29 cellular contexts compared by ENCODE assay signal in the genomic region with DNA sequence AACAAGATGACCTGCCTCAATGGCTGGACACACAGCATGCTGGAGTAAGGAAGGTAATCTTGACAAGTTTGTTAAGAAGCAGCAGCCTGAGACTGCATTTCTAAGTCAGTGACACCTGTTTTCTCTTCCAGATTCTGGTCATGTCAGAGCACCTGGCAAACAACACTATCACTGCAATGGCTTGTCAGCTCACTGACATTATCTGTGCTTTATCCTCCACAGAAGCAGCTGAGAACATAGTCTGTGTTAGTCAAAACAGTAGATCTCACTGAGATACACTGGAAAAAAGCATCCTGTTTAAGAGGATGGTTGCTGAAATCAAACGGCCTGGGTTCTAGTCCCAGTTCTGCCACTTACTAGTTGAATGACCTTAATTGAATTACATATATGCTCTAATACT.
"Had no signal": no experiment of that assay in that cellular context is flagged by ENCODE, and none has a peak within 500 bp of the region (broad histone marks: within the 10 kb centered on the region; RNA-seq: fewer than 3 reads in every experiment).

No MANE protein-coding gene starts in this region.

- H3K9ac ChIP-seq: neural progenitor cell, parathyroid adenoma had no signal

- H3K27ac Mint-ChIP-seq: natural killer cell treated with Interleukin-12 subunit alpha and Interleukin-12 subunit beta and Interleukin-15 and Interleukin-18, amount 100 ng/mL, for 72 hours; nephron progenitor cell; progenitor cell of endocrine pancreas; stimulated activated effector memory CD8-positive, alpha-beta T cell treated with anti-CD3 and anti-CD28 coated beads, Interleukin-12 subunit alpha, Interleukin-12 subunit beta, amount 100 ng/mL, for 72 hours; stimulated activated naive B cell treated with anti-CD40 and anti-IgM and Interleukin-4, amounts not matched to agents 10 μg/mL and 1 μg/mL and 100 μg/mL, for 72 hours; stimulated activated naive CD8-positive, alpha-beta T cell treated with anti-CD3 and anti-CD28 coated beads, Interleukin-15, Interleukin-2, amounts not matched to agents 100 ng/mL and 50 ng/mL, for 24 hours had no signal

- H3K9me3 ChIP-seq: ovary, psoas muscle, right lobe of liver, sigmoid colon, stomach, thoracic aorta, thyroid gland, tibial nerve, upper lobe of left lung, vagina had no signal

- H3K79me2 ChIP-seq: parathyroid adenoma had no signal

- H3K4me2 ChIP-seq: neural progenitor cell had no signal

- H3K4me1 ChIP-seq: neural progenitor cell, parathyroid adenoma, psoas muscle, right lobe of liver, sigmoid colon, stomach, thyroid gland, tibial nerve, upper lobe of left lung, vagina had no signal

- H3K36me3 Mint-ChIP-seq: natural killer cell treated with Interleukin-12 subunit alpha and Interleukin-12 subunit beta and Interleukin-15 and Interleukin-18, amount 100 ng/mL, for 72 hours; stimulated activated effector memory CD8-positive, alpha-beta T cell treated with anti-CD3 and anti-CD28 coated beads, Interleukin-12 subunit alpha, Interleukin-12 subunit beta, amount 100 ng/mL, for 72 hours; stimulated activated naive B cell treated with anti-CD40 and anti-IgM and Interleukin-4, amounts not matched to agents 10 μg/mL and 1 μg/mL and 100 μg/mL, for 72 hours had no signal

- ATAC-seq: natural killer cell treated with Interleukin-12 subunit alpha and Interleukin-12 subunit beta and Interleukin-15 and Interleukin-18, amount 100 ng/mL, for 72 hours; psoas muscle; right cardiac atrium; right lobe of liver; stimulated activated effector memory CD8-positive, alpha-beta T cell treated with anti-CD3 and anti-CD28 coated beads, Interleukin-12 subunit alpha, Interleukin-12 subunit beta, amount 100 ng/mL, for 72 hours; stimulated activated naive B cell treated with anti-CD40 and anti-IgM and Interleukin-4, amounts not matched to agents 10 μg/mL and 1 μg/mL and 100 μg/mL, for 72 hours had no signal

- H3K9me3 Mint-ChIP-seq: nephron progenitor cell; stimulated activated naive B cell treated with anti-CD40 and anti-IgM and Interleukin-4, amounts not matched to agents 10 μg/mL and 1 μg/mL and 100 μg/mL, for 72 hours had no signal

- H3K36me3 ChIP-seq: neural progenitor cell, ovary, right lobe of liver, sigmoid colon, stomach, thoracic aorta, thyroid gland, tibial nerve, upper lobe of left lung, vagina had no signal

- FAIRE-seq: small intestine, urothelium cell line had no signal

- H3K4me1 Mint-ChIP-seq: nephron progenitor cell; stimulated activated effector memory CD8-positive, alpha-beta T cell treated with anti-CD3 and anti-CD28 coated beads, Interleukin-12 subunit alpha, Interleukin-12 subunit beta, amount 100 ng/mL, for 72 hours; stimulated activated naive B cell treated with anti-CD40 and anti-IgM and Interleukin-4, amounts not matched to agents 10 μg/mL and 1 μg/mL and 100 μg/mL, for 72 hours had no signal

- H2AFZ ChIP-seq: neural progenitor cell, parathyroid adenoma had no signal

- H3K27ac ChIP-seq: neural progenitor cell, ovary, parathyroid adenoma, psoas muscle, right lobe of liver, sigmoid colon, stomach, thoracic aorta, thyroid gland, tibial nerve, upper lobe of left lung, vagina had no signal

- H3K27me3 ChIP-seq: neural progenitor cell, ovary, right lobe of liver, sigmoid colon, stomach, thyroid gland, tibial nerve, upper lobe of left lung, vagina had no signal

- H3K27me3 Mint-ChIP-seq: natural killer cell treated with Interleukin-12 subunit alpha and Interleukin-12 subunit beta and Interleukin-15 and Interleukin-18, amount 100 ng/mL, for 72 hours; progenitor cell of endocrine pancreas; stimulated activated naive B cell treated with anti-CD40 and anti-IgM and Interleukin-4, amounts not matched to agents 10 μg/mL and 1 μg/mL and 100 μg/mL, for 72 hours; stimulated activated naive CD8-positive, alpha-beta T cell treated with anti-CD3 and anti-CD28 coated beads, Interleukin-15, Interleukin-2, amounts not matched to agents 100 ng/mL and 50 ng/mL, for 24 hours had no signal

- DNase-seq: nephron progenitor cell; occipital lobe; ovary; posterior cingulate gyrus; psoas muscle; right cardiac atrium; right lobe of liver; sigmoid colon; small intestine; stimulated activated CD4-positive, alpha-beta T cell treated with anti-CD3 and anti-CD28 coated beads, Interleukin-15, amount 100 ng/mL, for 24 hours; stimulated activated CD4-positive, alpha-beta T cell treated with anti-CD3 and anti-CD28 coated beads, Interleukin-2, amount 100 ng/mL, for 24 hours; stimulated activated CD4-positive, alpha-beta T cell treated with anti-CD3 and anti-CD28 coated beads, Interleukin-2, amount 100 ng/mL, for 48 hours; stimulated activated CD4-positive, alpha-beta T cell treated with anti-CD3 and anti-CD28 coated beads, Interleukin-4, amount 100 ng/mL, for 24 hours; stimulated activated naive B cell treated with anti-CD40 and anti-IgM and Interleukin-4, amounts not matched to agents 10 μg/mL and 1 μg/mL and 100 μg/mL, for 72 hours; stimulated activated naive CD4-positive, alpha-beta T cell treated with Interleukin-2 at 50 U/mL for 16 hours; stomach; thyroid gland; trophoblast cell; upper lobe of left lung had no signal

- H3K4me3 Mint-ChIP-seq: natural killer cell treated with Interleukin-12 subunit alpha and Interleukin-12 subunit beta and Interleukin-15 and Interleukin-18, amount 100 ng/mL, for 72 hours; nephron progenitor cell; neural progenitor cell; stimulated activated effector memory CD8-positive, alpha-beta T cell treated with anti-CD3 and anti-CD28 coated beads, Interleukin-12 subunit alpha, Interleukin-12 subunit beta, amount 100 ng/mL, for 72 hours; stimulated activated naive B cell treated with anti-CD40 and anti-IgM and Interleukin-4, amounts not matched to agents 10 μg/mL and 1 μg/mL and 100 μg/mL, for 72 hours; stimulated activated naive CD8-positive, alpha-beta T cell treated with anti-CD3 and anti-CD28 coated beads, Interleukin-15, Interleukin-2, amounts not matched to agents 100 ng/mL and 50 ng/mL, for 24 hours had no signal

- H3K4me3 ChIP-seq: neural progenitor cell, ovary, psoas muscle, right lobe of liver, sigmoid colon, stomach, thoracic aorta, thyroid gland, tibial nerve, upper lobe of left lung, vagina had no signal
